ENCODE assay signal across 8 cellular contexts in genomic region chrX:130024127-130024526, GRCh38. TPM values are rescaled to one million over a fixed set of nuclear protein-coding genes. Genes with fewer than 3 reads are reported as not detected.
DNase-seq lines count a peak whose midpoint lies in the region; ATAC-seq and TF ChIP-seq lines count a peak whose summit lies in the region.

No MANE protein-coding gene starts in this region.

- TF ChIP-seq CTCF in GM13977 (IDR thresholded peaks at IDR 0.05; ENCODE audit: extremely low read depth, insufficient read depth, missing control alignments) (no peak), lower leg skin (IDR thresholded peaks at IDR 0.05) (no peak)

- intact Hi-C loops in lower leg skin (cut with DNase I; ENCODE audit: low total_unique reads) = no loop called here

- in situ Hi-C loops in GM13977 (cut with MboI; ENCODE audit: low pct_unique_long_range_greater_than_20kb, low sequenced_read_pairs, unreplicated experiment) = no loop called here

- WGBS in lower leg skin, 2 donors = 12 to 34% methylated on average over 9 of the region's 9 CpGs

- TF ChIP-seq POLR2A in lower leg skin (IDR thresholded peaks at IDR 0.05) = no peak

- peak; percentile 95 to 99 for ATAC-seq in activated CD4-positive, CD25-positive, alpha-beta regulatory T cell treated with anti-CD3 and anti-CD28 coated beads, Interleukin-2, amount 50 U/mL, for 24 hours

- DNase-seq in GM13977 (ENCODE audit: low spot score) = peak; percentile 89
- DNase-seq in HCEC 1CT = peak; percentile 42
- peak; percentile 23 for DNase-seq in M059J (ENCODE audit: low read depth)
- DNase-seq in cerebellar cortex (ENCODE audit: low spot score) = peak; percentile 11
- peak; percentile 75 to 95 for DNase-seq in lower leg skin (ENCODE audit: low spot score in 2 of 2)
- peak; percentile 79 for DNase-seq in stimulated activated CD8-positive, alpha-beta memory T cell treated with anti-CD3 and anti-CD28 coated beads, Interleukin-4, amount 100 ng/mL, for 48 hours
- no peak for DNase-seq in dedifferentiated amniotic fluid mesenchymal stem cell (ENCODE audit: extremely low spot score)

- H3K4me3 ChIP-seq in lower leg skin (ENCODE audit: low read depth, poor library complexity, severe bottlenecking) = no peak overlapping the region

RNA-seq across cellular contexts. Expression of gene BCORL1, which starts 41.7 kb away (rescaled TPM):
- 1.7 and 4.0 TPM in 2 replicates for total RNA-seq in M059J (2014; rRNA removed; shearing (Covaris generic))
- total RNA-seq in lower leg skin = 10 to 100 TPM in 1 of 4 donors, 1 to 10 TPM in 3; 4.3 to 10.0 (median 7.9) TPM
